Comparison of ENCODE assay signal across 15 cellular contexts in the genomic region with DNA sequence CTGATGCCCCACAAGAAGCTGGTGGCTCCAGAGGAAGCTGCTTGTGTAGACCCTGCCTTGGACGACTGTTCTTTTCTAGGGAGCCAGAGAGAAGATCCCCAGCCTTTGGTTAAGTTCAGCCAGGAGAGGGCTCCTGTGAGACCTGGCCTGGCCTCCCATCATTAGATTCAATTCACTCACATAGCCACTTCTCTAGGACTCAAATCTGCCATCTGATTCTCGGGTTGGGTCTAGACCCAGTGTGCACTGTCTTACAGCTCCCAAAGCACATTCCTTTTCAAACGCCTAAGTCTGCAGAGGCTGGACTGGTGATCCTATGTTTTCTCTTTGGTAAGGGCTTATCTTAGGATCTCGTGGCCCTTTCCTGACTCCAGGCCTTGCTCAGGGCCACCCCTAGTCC.
DNase-seq lines count a peak whose midpoint lies in the region; ATAC-seq, FAIRE-seq and TF ChIP-seq lines count a peak whose summit lies in the region.
"Had no signal": no experiment of that assay in that cellular context is flagged by ENCODE, and none has a peak within 500 bp of the region (broad histone marks: within the 10 kb centered on the region; RNA-seq: fewer than 3 reads in every experiment).

No MANE protein-coding gene starts in this region.

- TF ChIP-seq RAD21 in IMR-90 (IDR thresholded peaks at IDR 0.05; ENCODE audit: low read length), result no peak

- H2BK120ac ChIP-seq in IMR-90 (ENCODE audit: low read depth, low read length), result no peak overlapping the region

- H3K4me1 Mint-ChIP-seq in neural crest cell, result no peaks in the 10 kb centered on the region
- H3K4me1 Mint-ChIP-seq: activated B cell treated with CpG ODN at 0.5 μM for 24 hours; brain; naive thymus-derived CD4-positive, alpha-beta T cell had no signal

- no peak overlapping the region for H4K8ac ChIP-seq in IMR-90 (ENCODE audit: low read depth in 2 of 2, low read length in 2 of 2)

- H3K4me1 ChIP-seq in IMR-90 (ENCODE audit: control insufficient read depth, insufficient read depth, low read length), result no peaks in the 10 kb centered on the region
- H3K4me1 ChIP-seq in pancreas, result no peaks in the 10 kb centered on the region

- H3K4me3 ChIP-seq in IMR-90 (ENCODE audit: insufficient read depth, low read depth, low read length) (no peak overlapping the region), astrocyte of the spinal cord (ENCODE audit: low read depth, low read length) (no peak overlapping the region), pancreas (no peak overlapping the region)

- POLR2A ChIA-PET in IMR-90 (lab: Charles Lee; ENCODE audit: unreplicated experiment), result no interaction called here

- H3K4me3 Mint-ChIP-seq in neural crest cell, result no peak overlapping the region
- H3K4me3 Mint-ChIP-seq: activated B cell treated with CpG ODN at 0.5 μM for 24 hours; activated T-cell treated with anti-CD3 and anti-CD28 coated beads, Interleukin-2, amount 50 U/mL, for 4 hours; brain; naive thymus-derived CD4-positive, alpha-beta T cell had no signal

- H3K18ac ChIP-seq in IMR-90 (ENCODE audit: low read depth, low read length), result no peak overlapping the region

- DNase-seq in ELF-1 (ENCODE audit: low read depth, low spot score), result peak; percentile 55
- DNase-seq in IMR-90, result no peak
- no peak for DNase-seq in astrocyte of the spinal cord (ENCODE audit: low read depth, low spot score)
- DNase-seq in neural crest cell (ENCODE audit: low read depth, low spot score), result no peak
- no peak for DNase-seq in pancreas
- no peak for DNase-seq in NK-92 treated with Interleukin-12 subunit alpha and Interleukin-12 subunit beta, amount 100 ng/mL, for 24 hours (lab: John Stamatoyannopoulos, UW)
- DNase-seq: activated B cell treated with CpG ODN at 0.5 μM for 24 hours; activated T-cell treated with anti-CD3 and anti-CD28 coated beads, Interleukin-2, amount 50 U/mL, for 4 hours; Calu3; naive thymus-derived CD4-positive, alpha-beta T cell; NCI-H2029; Right ventricle myocardium superior had no signal

- H3K4ac ChIP-seq in IMR-90 (ENCODE audit: low read depth, low read length), result no peak overlapping the region

- no peak overlapping the region for H2BK15ac ChIP-seq in IMR-90 (ENCODE audit: low read depth, low read length)

- CTCF ChIA-PET in IMR-90 (lab: Yijun Ruan, JAX), result no interaction called here

- no peak for FAIRE-seq in pancreas (lab: Jason Lieb, UNC)

- H3K4me2 ChIP-seq in IMR-90 (ENCODE audit: low read depth, low read length), result no peak overlapping the region

- no peak overlapping the region for H2AK5ac ChIP-seq in IMR-90 (ENCODE audit: low read depth, low read length)

- in situ Hi-C loops in IMR-90 (cut with MboI; ENCODE audit: low sequenced_read_pairs), result no loop called here
- in situ Hi-C loops in astrocyte of the spinal cord (cut with HindIII; ENCODE audit: low sequenced_read_pairs), result no loop called here

- no CpG with 5 or more reads among the region's 4 CpGs for WGBS in IMR-90 (ENCODE audit: extremely low coverage in 2 of 2, insufficient read length in 1 of 2), 2 experiments
- WGBS in pancreas, 2 donors, result 48 to 56% methylated on average over 4 of the region's 4 CpGs

- no peak overlapping the region for H3K9ac ChIP-seq in IMR-90 (ENCODE audit: low read depth, low read length)

- BruUV-seq in IMR-90 (replicated peaks; lab: Mats Ljungman, UMichigan), result no TSS peak

- no peak for TF ChIP-seq POLR2A in IMR-90 (IDR thresholded peaks at IDR 0.05; ENCODE audit: low read depth, low read length)

- intact Hi-C loops in IMR-90 (cut with micrococcal nuclease), result no loop called here
- intact Hi-C loops in pancreas (cut with DNase I), result no loop called here

- no peaks in the 10 kb centered on the region for H3K9me1 ChIP-seq in IMR-90 (ENCODE audit: insufficient read depth, low read length)

- H3K23ac ChIP-seq in IMR-90 (ENCODE audit: low read depth, low read length), result no peak overlapping the region

- ATAC-seq in IMR-90 (ENCODE audit: low read depth), result peak; percentile 17; the same call in 1 of the 2 replicates
- ATAC-seq in GM18498 (IDR thresholded peaks at IDR 0.05; ENCODE audit: unreplicated experiment), result no peak
- no peak for ATAC-seq in pancreas
- ATAC-seq: activated T-cell treated with anti-CD3 and anti-CD28 coated beads, Interleukin-2, amount 50 U/mL, for 4 hours; naive thymus-derived CD4-positive, alpha-beta T cell had no signal

- no peak overlapping the region for H4K91ac ChIP-seq in IMR-90 (ENCODE audit: insufficient read depth, low read depth, low read length)

- H4K20me1 ChIP-seq in IMR-90 (ENCODE audit: insufficient read depth, low read length), result no peaks in the 10 kb centered on the region

- H3K27ac Mint-ChIP-seq in neural crest cell (ENCODE audit: unreplicated experiment), result no peak overlapping the region
- H3K27ac Mint-ChIP-seq: activated B cell treated with CpG ODN at 0.5 μM for 24 hours; naive thymus-derived CD4-positive, alpha-beta T cell had no signal

- H3K56ac ChIP-seq in IMR-90 (ENCODE audit: extremely low read depth, insufficient read depth, low read length), result no peak overlapping the region

- H3K14ac ChIP-seq in IMR-90 (replicated peaks; ENCODE audit: low read depth, low read length), result no peak overlapping the region

- H2AFZ ChIP-seq in IMR-90 (replicated peaks; ENCODE audit: low read length, poor library complexity), result no peak overlapping the region

- dilution Hi-C loops in IMR-90 (cut with HindIII; ENCODE audit: low sequenced_read_pairs, unreplicated experiment), result no loop called here

- H4K5ac ChIP-seq in IMR-90 (ENCODE audit: low read depth, low read length), result no peak overlapping the region

- H3K9me3 ChIP-seq in IMR-90 (ENCODE audit: control insufficient read depth, insufficient read depth, low read length) (no peaks in the 10 kb centered on the region), pancreas (no peaks in the 10 kb centered on the region)

- H3K9me3 Mint-ChIP-seq in neural crest cell, result no peaks in the 10 kb centered on the region
- H3K9me3 Mint-ChIP-seq: activated B cell treated with CpG ODN at 0.5 μM for 24 hours; activated T-cell treated with anti-CD3 and anti-CD28 coated beads, Interleukin-2, amount 50 U/mL, for 4 hours had no signal

- H2BK20ac ChIP-seq in IMR-90 (ENCODE audit: low read depth, low read length), result no peak overlapping the region

- no peaks in the 10 kb centered on the region for H3K36me3 Mint-ChIP-seq in neural crest cell (ENCODE audit: low read depth)
- H3K36me3 Mint-ChIP-seq: brain; naive thymus-derived CD4-positive, alpha-beta T cell had no signal

- no peaks in the 10 kb centered on the region for H3K79me1 ChIP-seq in IMR-90 (ENCODE audit: low read depth in 1 of 2, low read length in 2 of 2)

- no peak overlapping the region for H2AK9ac ChIP-seq in IMR-90 (replicated peaks; ENCODE audit: low read depth, low read length, poor library complexity)

- 0 out of 2 replicates have a peak, but pooled peaks have one; percentile 7 for TF ChIP-seq CTCF in IMR-90 (conservative IDR thresholded peaks at IDR 0.05; ENCODE audit: low read depth, low read length)
- TF ChIP-seq CTCF in astrocyte of the spinal cord (IDR thresholded peaks at IDR 0.05; ENCODE audit: low read depth, low read length), result peak; percentile 17
- TF ChIP-seq CTCF in neural crest cell (conservative IDR thresholded peaks at IDR 0.05), result peak; percentile 12
- TF ChIP-seq CTCF in pancreas (IDR thresholded peaks at IDR 0.05), result no peak

- no peak overlapping the region for H3K27ac ChIP-seq in IMR-90 (ENCODE audit: insufficient read depth, low read length)
- no peak overlapping the region for H3K27ac ChIP-seq in pancreas
- H3K27ac ChIP-seq: epithelial cell of prostate had no signal

- no peak overlapping the region for H2BK5ac ChIP-seq in IMR-90 (ENCODE audit: low read depth, low read length, poor library complexity, severe bottlenecking)

- H3K36me3 ChIP-seq in IMR-90 (ENCODE audit: control insufficient read depth, insufficient read depth, low read length) (no peaks in the 10 kb centered on the region), pancreas (no peaks in the 10 kb centered on the region)

- H3K27me3 Mint-ChIP-seq in neural crest cell (ENCODE audit: low read depth), result no peaks in the 10 kb centered on the region
- H3K27me3 Mint-ChIP-seq: activated B cell treated with CpG ODN at 0.5 μM for 24 hours, brain had no signal

- no peaks in the 10 kb centered on the region for H3K27me3 ChIP-seq in IMR-90 (ENCODE audit: control insufficient read depth, insufficient read depth, low read length)
- H3K27me3 ChIP-seq in pancreas, result no peaks in the 10 kb centered on the region

TF ChIP-seq in IMR-90, 13 proteins besides CTCF, POLR2A, EP300 and RAD21 (continues in another document):
- TF ChIP-seq MXI1 (IDR thresholded peaks at IDR 0.05; ENCODE audit: borderline replicate concordance, low read depth, low read length) (no peak), SMC3 (IDR thresholded peaks at IDR 0.05; ENCODE audit: low read depth, low read length) (no peak), MAFK (IDR thresholded peaks at IDR 0.05; ENCODE audit: low read depth, low read length) (no peak), FOS (IDR thresholded peaks at IDR 0.05; ENCODE audit: low read depth, low read length) (no peak), BHLHE40 (IDR thresholded peaks at IDR 0.05; ENCODE audit: low read depth, low read length) (no peak), CHD1 (IDR thresholded peaks at IDR 0.05; ENCODE audit: low read depth, low read length) (no peak), NFE2L2 (IDR thresholded peaks at IDR 0.05; ENCODE audit: low read depth, low read length) (no peak), MAZ (IDR thresholded peaks at IDR 0.05; ENCODE audit: borderline replicate concordance, low read depth, low read length) (no peak), RFX5 (IDR thresholded peaks at IDR 0.05; ENCODE audit: low read depth, low read length) (no peak), RCOR1 (IDR thresholded peaks at IDR 0.05; ENCODE audit: insufficient replicate concordance, low read length) (no peak), CEBPB (IDR thresholded peaks at IDR 0.05; ENCODE audit: low read depth, low read length) (no peak)
- TF ChIP-seq, protein P1, sequence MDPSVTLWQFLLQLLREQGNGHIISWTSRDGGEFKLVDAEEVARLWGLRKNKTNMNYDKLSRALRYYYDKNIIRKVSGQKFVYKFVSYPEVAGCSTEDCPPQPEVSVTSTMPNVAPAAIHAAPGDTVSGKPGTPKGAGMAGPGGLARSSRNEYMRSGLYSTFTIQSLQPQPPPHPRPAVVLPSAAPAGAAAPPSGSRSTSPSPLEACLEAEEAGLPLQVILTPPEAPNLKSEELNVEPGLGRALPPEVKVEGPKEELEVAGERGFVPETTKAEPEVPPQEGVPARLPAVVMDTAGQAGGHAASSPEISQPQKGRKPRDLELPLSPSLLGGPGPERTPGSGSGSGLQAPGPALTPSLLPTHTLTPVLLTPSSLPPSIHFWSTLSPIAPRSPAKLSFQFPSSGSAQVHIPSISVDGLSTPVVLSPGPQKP (IDR thresholded peaks at IDR 0.05; ENCODE audit: borderline replicate concordance, low read depth, low read length), result no peak

Comparison
In these comparisons a context has a peak if more than half of its experiments do, and no peak if none do; other contexts are left out.
1. CTCF ChIP-seq: peak in IMR-90 (single experiment), astrocyte of the spinal cord (single experiment) and neural crest cell (single experiment); none in pancreas (0 of 4).